ENCODE assay signal across 8 cellular contexts in the genomic region with DNA sequence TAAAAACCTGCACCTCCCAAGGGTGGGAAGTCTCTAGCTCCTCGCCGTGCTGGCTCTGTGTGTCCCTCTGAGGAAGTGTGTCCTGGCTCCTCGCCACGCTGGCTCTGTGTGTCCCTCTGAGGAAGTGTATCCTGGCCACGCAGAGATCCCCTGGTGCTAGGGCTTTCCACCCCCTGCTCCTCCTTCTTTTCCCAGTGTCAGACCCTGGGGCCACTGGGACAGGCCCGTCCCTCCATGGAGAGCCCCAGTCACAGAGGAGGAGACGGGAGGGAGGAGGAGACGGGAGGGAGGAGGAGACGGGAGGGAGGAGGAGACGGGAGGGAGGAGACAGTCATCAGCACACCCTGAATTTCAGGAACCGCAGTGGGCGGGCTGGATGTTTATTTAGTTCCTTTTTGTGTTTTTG. TPM values are rescaled to one million over a fixed set of nuclear protein-coding genes. Genes with fewer than 3 reads are reported as not detected.
DNase-seq lines count a peak whose midpoint lies in the region; ATAC-seq, FAIRE-seq and TF ChIP-seq lines count a peak whose summit lies in the region.

No MANE protein-coding gene starts in this region.

- H3K4me1 Mint-ChIP-seq in activated CD4-positive, alpha-beta memory T cell treated with anti-CD3 and anti-CD28 coated beads for 36 hours (ENCODE audit: low read depth), result peaks cover 3% of the 10 kb centered on the region

- H3K4me1 ChIP-seq in left ventricle myocardium inferior (peaks cover 49% of the 10 kb centered on the region), gastrocnemius medialis (peaks cover 17 to 22% of the 10 kb centered on the region in 2 donors)

- intact Hi-C loops in left ventricle myocardium inferior (cut with micrococcal nuclease) (no loop called here), gastrocnemius medialis (cut with DNase I; ENCODE audit: low total_unique reads) (no loop called here)
- intact Hi-C loops in activated CD4-positive, alpha-beta memory T cell treated with anti-CD3 and anti-CD28 coated beads for 36 hours (cut with micrococcal nuclease), result no loop called here

- H3K9me3 ChIP-seq in left ventricle myocardium inferior (replicated peaks) (no peaks in the 10 kb centered on the region), gastrocnemius medialis (no peaks in the 10 kb centered on the region)

- CTCF ChIA-PET in activated CD4-positive, alpha-beta memory T cell treated with anti-CD3 and anti-CD28 coated beads for 36 hours (lab: Charles Lee), result no interaction called here

- no peaks in the 10 kb centered on the region for H3K9me3 Mint-ChIP-seq in activated CD4-positive, alpha-beta memory T cell treated with anti-CD3 and anti-CD28 coated beads for 36 hours

- peak overlapping the region; percentile 57 for H3K4me3 ChIP-seq in left ventricle myocardium inferior
- peak overlapping the region; percentile 11 to 39 (median 22) for H3K4me3 ChIP-seq in gastrocnemius medialis

- DNase-seq in UCSD-AML1 (lab: John Stamatoyannopoulos, UW; ENCODE audit: unreplicated experiment), result peak; percentile 69
- peak; percentile 89 for DNase-seq in left ventricle myocardium inferior
- peak; percentile 63 to 68 for DNase-seq in gastrocnemius medialis
- no peak for DNase-seq in GM12892 (ENCODE audit: insufficient read length)
- no peak for DNase-seq in GOT3 (lab: John Stamatoyannopoulos, UW)
- DNase-seq in activated CD4-positive, alpha-beta memory T cell treated with anti-CD3 and anti-CD28 coated beads for 36 hours, result no peak

- peak overlapping the region; percentile 80 for H3K27ac ChIP-seq in left ventricle myocardium inferior (replicated peaks)
- peak overlapping the region in 3 of 4 donors; percentile 0 to 48 (median 35) for H3K27ac ChIP-seq in gastrocnemius medialis

- no peak overlapping the region for H3K27ac Mint-ChIP-seq in activated CD4-positive, alpha-beta memory T cell treated with anti-CD3 and anti-CD28 coated beads for 36 hours

- FAIRE-seq in GM12892 (lab: Jason Lieb, UNC), result no peak

- H3K36me3 Mint-ChIP-seq in activated CD4-positive, alpha-beta memory T cell treated with anti-CD3 and anti-CD28 coated beads for 36 hours, result no peaks in the 10 kb centered on the region

- H3K4me3 Mint-ChIP-seq in activated CD4-positive, alpha-beta memory T cell treated with anti-CD3 and anti-CD28 coated beads for 36 hours, result no peak overlapping the region

- H3K27me3 ChIP-seq in left ventricle myocardium inferior (ENCODE audit: low read depth), result no peaks in the 10 kb centered on the region
- no peaks in the 10 kb centered on the region for H3K27me3 ChIP-seq in gastrocnemius medialis

- TF ChIP-seq CTCF in left ventricle myocardium inferior (IDR thresholded peaks at IDR 0.05; ENCODE audit: borderline replicate concordance) (no peak), gastrocnemius medialis (IDR thresholded peaks at IDR 0.05 in 4 of 5, conservative IDR thresholded peaks at IDR 0.05 in 1 of 5) (no peak)

- TF ChIP-seq POLR2A in gastrocnemius medialis (IDR thresholded peaks at IDR 0.05) (peak in 1 of 2 donors; percentile 42), GM12892 (IDR thresholded peaks at IDR 0.05; ENCODE audit: low read depth, low read length) (no peak)

- ATAC-seq in GM18868 (IDR thresholded peaks at IDR 0.05; ENCODE audit: unreplicated experiment), result peak; percentile 37
- ATAC-seq in HG03108 (IDR thresholded peaks at IDR 0.05; ENCODE audit: unreplicated experiment), result peak; percentile 22
- ATAC-seq in gastrocnemius medialis, result peak; percentile 42 to 55

- no peaks in the 10 kb centered on the region for H3K27me3 Mint-ChIP-seq in activated CD4-positive, alpha-beta memory T cell treated with anti-CD3 and anti-CD28 coated beads for 36 hours

- no peaks in the 10 kb centered on the region for H3K36me3 ChIP-seq in left ventricle myocardium inferior
- H3K36me3 ChIP-seq in gastrocnemius medialis, result no peaks in the 10 kb centered on the region

- in situ Hi-C loops in gastrocnemius medialis (cut with MboI; ENCODE audit: low sequenced_read_pairs in 4 of 4), result no loop called here

- POLR2A ChIA-PET in activated CD4-positive, alpha-beta memory T cell treated with anti-CD3 and anti-CD28 coated beads for 36 hours (lab: Charles Lee), result no interaction called here

RNA-seq across cellular contexts. Expression of gene HGFAC, which starts 53.8 kb away (rescaled TPM):
- total RNA-seq in left ventricle myocardium inferior (0.80 TPM), gastrocnemius medialis (under 1 TPM; 0.20 to 0.68 (median 0.59) TPM)
- not detected for polyA plus RNA-seq in GM12892 (2012; ENCODE audit: missing spikeins)
- total RNA-seq in activated CD4-positive, alpha-beta memory T cell treated with anti-CD3 and anti-CD28 coated beads for 36 hours, result not detected

Comparison
In these comparisons a context has a peak if more than half of its experiments do, and no peak if none do; other contexts are left out.
1. DNase-seq: peak in UCSD-AML1 (single experiment), left ventricle myocardium inferior (single experiment) and gastrocnemius medialis (2 of 2); none in GM12892 (single experiment), GOT3 (single experiment) and activated CD4-positive, alpha-beta memory T cell treated with anti-CD3 and anti-CD28 coated beads for 36 hours (single experiment).
2. Peak in every context shown above with its lines, with median percentiles within 50 percentile points of each other: ATAC-seq.